In the genomic region with DNA sequence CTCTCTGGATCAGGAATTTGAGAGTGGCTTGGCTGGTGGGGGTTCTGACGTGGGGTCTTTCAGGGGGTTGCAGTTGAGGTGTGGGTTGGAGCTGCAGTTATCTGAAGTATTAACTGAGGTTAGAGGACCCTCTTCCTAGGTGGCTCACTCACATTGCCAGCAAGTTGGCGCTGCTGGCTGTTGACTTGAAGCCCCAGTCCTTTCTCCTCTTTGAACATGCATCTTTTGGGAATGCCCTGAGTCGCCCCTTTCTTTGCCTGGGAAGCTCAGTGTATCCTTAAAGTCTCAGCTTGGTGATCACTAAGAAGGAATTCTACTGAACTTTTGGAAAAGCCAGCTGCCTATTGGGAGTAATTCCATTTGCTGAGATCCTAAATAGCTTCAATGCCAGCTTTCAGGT, we compare ENCODE assay signal across 4 cellular contexts.
"Had no signal": no experiment of that assay in that cellular context is flagged by ENCODE, and none has a peak within 500 bp of the region (broad histone marks: within the 10 kb centered on the region; RNA-seq: fewer than 3 reads in every experiment).

No MANE protein-coding gene starts in this region.

- ATAC-seq: GM23338 had no signal

- H3K4me3 ChIP-seq: GM23338 had no signal

- DNase-seq: H9, HCEC 1CT, IMR-90 had no signal
